ENCODE assay signal across 8 cellular contexts in genomic region chr7:25894002-25894901, GRCh38.
DNase-seq lines count a peak whose midpoint lies in the region; ATAC-seq, FAIRE-seq and TF ChIP-seq lines count a peak whose summit lies in the region.

No MANE protein-coding gene starts in this region.

- H2AFZ ChIP-seq in H1 (ENCODE audit: low read length): peak overlapping the region; percentile 67; the same call in 1 of the 2 replicates

- H4K8ac ChIP-seq in H1 (ENCODE audit: extremely low read depth, insufficient read depth, low read length): no peak overlapping the region

- H3K4ac ChIP-seq in H1 (replicated peaks; ENCODE audit: insufficient read length, low read depth, low read length): no peak overlapping the region

- no peak overlapping the region for H3K14ac ChIP-seq in H1 (ENCODE audit: insufficient read length)

- CTCF ChIA-PET in H1 (lab: Charles Lee; ENCODE audit: partially characterized antibody): interaction anchor here (0.5 to 6.4 kb wide), 49 partner anchors 10 to 1246 kb away, joined by 3 to 96 read pairs (median 4); no protein-coding TSS in a partner anchor

- peak overlapping the region in 1 of 2 experiments; percentile 75; a peak in 1 of 4 replicates for H3K4me2 ChIP-seq in H1 (ENCODE audit: insufficient read depth in 1 of 2, low read depth in 2 of 2, low read length in 2 of 2)

- H3K9me3 ChIP-seq in H1 (ENCODE audit: insufficient read depth in 2 of 2, low read depth in 1 of 2, low read length in 1 of 2): no peaks in the 10 kb centered on the region

- ATAC-seq in GM19395 (IDR thresholded peaks at IDR 0.05; ENCODE audit: unreplicated experiment) (peak; percentile 74), HG03342 (IDR thresholded peaks at IDR 0.05; ENCODE audit: unreplicated experiment) (peak; percentile 57)
- ATAC-seq in stimulated activated effector memory CD8-positive, alpha-beta T cell treated with anti-CD3 and anti-CD28 coated beads, Interleukin-12 subunit alpha, Interleukin-12 subunit beta, amount 100 ng/mL, for 72 hours: peak; percentile 69

- in situ Hi-C loops in SK-MEL-5 (cut with HindIII; ENCODE audit: low pct_unique_long_range_greater_than_20kb, low sequenced_read_pairs): loop anchor here (10.0 kb wide), 2 partner anchors 181 to 301 kb away; no protein-coding TSS in a partner anchor

- no peak for TF ChIP-seq RAD21 in H1 (IDR thresholded peaks at IDR 0.05 in 1 of 2, conservative IDR thresholded peaks at IDR 0.05 in 1 of 2; ENCODE audit: low read depth in 2 of 2, low read length in 2 of 2)

- DNase-seq in ELR (ENCODE audit: low read depth) (peak; percentile 27), SK-MEL-5 (ENCODE audit: low read depth, low spot score) (peak; percentile 89), H1 (ENCODE audit: low read depth in 1 of 2, low spot score in 2 of 2) (peak; percentile 13 to 60), NCI-H128 (lab: John Stamatoyannopoulos, UW; ENCODE audit: unreplicated experiment) (no peak), NCI-H1436 (lab: John Stamatoyannopoulos, UW) (no peak)
- DNase-seq in stimulated activated effector memory CD8-positive, alpha-beta T cell treated with anti-CD3 and anti-CD28 coated beads, Interleukin-12 subunit alpha, Interleukin-12 subunit beta, amount 100 ng/mL, for 72 hours (ENCODE audit: low spot score in 2 of 2): peak in 1 of 2 donors; percentile 50

- H3K27ac ChIP-seq in H1 (ENCODE audit: low read depth, low read length): no peak overlapping the region

- 75% methylated on average over 7 of the region's 7 CpGs; no CpG with 5 or more reads in 1 of the 2 experiments for WGBS in H1 (ENCODE audit: extremely low coverage in 1 of 2, insufficient coverage in 1 of 2, insufficient read length in 1 of 2, insufficient replicate concordance in 2 of 2, low coverage in 1 of 2, low lambda C conversion rate in 2 of 2, missing lambda C conversion rate in 1 of 2), 2 experiments

- TF ChIP-seq POLR2A in H1 (IDR thresholded peaks at IDR 0.05; ENCODE audit: control extremely low read depth in 1 of 2, low read depth in 2 of 2, low read length in 2 of 2): no peak

- no peak overlapping the region for H3K23ac ChIP-seq in H1 (ENCODE audit: insufficient read length)

- TF ChIP-seq EP300 in H1 (IDR thresholded peaks at IDR 0.05; ENCODE audit: borderline replicate concordance in 1 of 2, low read depth in 2 of 2, low read length in 2 of 2): no peak

- no peaks in the 10 kb centered on the region for H3K27me3 ChIP-seq in H1 (replicated peaks in 1 of 4; ENCODE audit: control insufficient read depth in 3 of 4, extremely low read depth in 1 of 4, insufficient read depth in 3 of 4, low read length in 3 of 4)

- H3K4me1 Mint-ChIP-seq in stimulated activated effector memory CD8-positive, alpha-beta T cell treated with anti-CD3 and anti-CD28 coated beads, Interleukin-12 subunit alpha, Interleukin-12 subunit beta, amount 100 ng/mL, for 72 hours: peaks cover 28% of the 10 kb centered on the region

- H2BK12ac ChIP-seq in H1 (ENCODE audit: low read depth, low read length): no peak overlapping the region

- no peak overlapping the region for H2BK5ac ChIP-seq in H1 (ENCODE audit: low read depth, low read length)

- H3K79me2 ChIP-seq in H1 (ENCODE audit: control insufficient read depth in 1 of 2, insufficient read depth in 2 of 2, low read length in 2 of 2): no peaks in the 10 kb centered on the region

- POLR2A ChIA-PET in H1 (lab: Charles Lee; ENCODE audit: partially characterized antibody): interaction anchor here (1.0 to 3.4 kb wide), 8 partner anchors 207 to 308 kb away, joined by 3 to 19 read pairs (median 6); partner anchors contain the start of genes CBX3 and HNRNPA2B1

- H3K79me1 ChIP-seq in H1 (ENCODE audit: low read depth, low read length): no peaks in the 10 kb centered on the region

- H2BK120ac ChIP-seq in H1 (replicated peaks; ENCODE audit: low read depth, low read length): no peak overlapping the region

- peak overlapping the region; percentile 58 for H3K27ac Mint-ChIP-seq in stimulated activated effector memory CD8-positive, alpha-beta T cell treated with anti-CD3 and anti-CD28 coated beads, Interleukin-12 subunit alpha, Interleukin-12 subunit beta, amount 100 ng/mL, for 72 hours

- no peak overlapping the region for H2BK15ac ChIP-seq in H1 (ENCODE audit: low read length)

- no peak for TF ChIP-seq CTCF in H1 (IDR thresholded peaks at IDR 0.05; ENCODE audit: control extremely low read depth in 1 of 3, insufficient read depth in 1 of 3, low read depth in 1 of 3, low read length in 3 of 3)

- H2BK20ac ChIP-seq in H1 (ENCODE audit: low read length): no peak overlapping the region

- no peak overlapping the region for H3K9ac ChIP-seq in H1 (replicated peaks in 1 of 4; ENCODE audit: extremely low read depth in 1 of 4, low read depth in 3 of 4, low read length in 3 of 4)

- H3K18ac ChIP-seq in H1 (ENCODE audit: extremely low read depth, low read length): no peak overlapping the region; the same call in 1 of the 2 replicates

- H3K4me3 ChIP-seq in H1 (ENCODE audit: extremely low read depth in 1 of 4, insufficient read depth in 2 of 4, low read depth in 3 of 4, low read length in 4 of 4): no peak overlapping the region

- H4K20me1 ChIP-seq in H1 (replicated peaks in 1 of 2; ENCODE audit: control insufficient read depth in 1 of 2, insufficient read depth in 2 of 2, low read length in 2 of 2): no peaks in the 10 kb centered on the region

- peaks cover 3% of the 10 kb centered on the region; the same call in 1 of the 2 replicates for H3K23me2 ChIP-seq in H1 (ENCODE audit: low read depth, low read length)

- peak; percentile 60 for FAIRE-seq in H1 (lab: Jason Lieb, UNC)

- H2AK5ac ChIP-seq in H1 (ENCODE audit: low read depth, low read length): no peak overlapping the region

- no peak overlapping the region for H4K91ac ChIP-seq in H1 (replicated peaks; ENCODE audit: insufficient read length, low read length)

- H3K56ac ChIP-seq in H1 (replicated peaks; ENCODE audit: insufficient read length, low read depth, low read length): no peak overlapping the region

- peak overlapping the region; percentile 55 for H3K4me3 Mint-ChIP-seq in stimulated activated effector memory CD8-positive, alpha-beta T cell treated with anti-CD3 and anti-CD28 coated beads, Interleukin-12 subunit alpha, Interleukin-12 subunit beta, amount 100 ng/mL, for 72 hours

- H3K36me3 Mint-ChIP-seq in stimulated activated effector memory CD8-positive, alpha-beta T cell treated with anti-CD3 and anti-CD28 coated beads, Interleukin-12 subunit alpha, Interleukin-12 subunit beta, amount 100 ng/mL, for 72 hours: peaks cover 5% of the 10 kb centered on the region

- H3K36me3 ChIP-seq in H1 (ENCODE audit: control insufficient read depth in 2 of 4, insufficient read depth in 4 of 4, low read length in 3 of 4): no peaks in the 10 kb centered on the region

- H3K9me3 Mint-ChIP-seq in stimulated activated effector memory CD8-positive, alpha-beta T cell treated with anti-CD3 and anti-CD28 coated beads, Interleukin-12 subunit alpha, Interleukin-12 subunit beta, amount 100 ng/mL, for 72 hours: no peaks in the 10 kb centered on the region

- no peak overlapping the region for H4K5ac ChIP-seq in H1 (ENCODE audit: insufficient read length, low read depth, low read length)

- H3K4me1 ChIP-seq in H1 (replicated peaks in 1 of 4; ENCODE audit: control insufficient read depth in 3 of 4, insufficient read depth in 4 of 4, low read length in 3 of 4): peaks cover 0 to 7% (median 2%) of the 10 kb centered on the region in 4 experiments; a peak in 3 of 7 replicates

TF ChIP-seq in H1, 55 proteins besides CTCF, POLR2A, EP300 and RAD21 (continues in another document):
- TF ChIP-seq RXRA (IDR thresholded peaks at IDR 0.05; ENCODE audit: insufficient read depth, low read depth, low read length): no peak
- TF ChIP-seq SIX5 (IDR thresholded peaks at IDR 0.05; ENCODE audit: low read depth, low read length): peak; percentile 54
- no peak for TF ChIP-seq SP4 (IDR thresholded peaks at IDR 0.05; ENCODE audit: low read length)
- no peak for TF ChIP-seq CHD1 (IDR thresholded peaks at IDR 0.05; ENCODE audit: low read depth, low read length)
- TF ChIP-seq CBX8 (IDR thresholded peaks at IDR 0.05; ENCODE audit: borderline replicate concordance, low read depth, low read length): no peak
- TF ChIP-seq HDAC2 (IDR thresholded peaks at IDR 0.05; ENCODE audit: borderline replicate concordance in 1 of 2, low read depth in 2 of 2, low read length in 2 of 2): peak in 1 of 2 experiments; percentile 97; a peak in 1 of 4 replicates
- TF ChIP-seq BACH1 (IDR thresholded peaks at IDR 0.05; ENCODE audit: low read length): no peak
- no peak for TF ChIP-seq BCL11A (IDR thresholded peaks at IDR 0.05; ENCODE audit: low read depth in 2 of 2, low read length in 2 of 2)

Comparison
In these comparisons a context has a peak if more than half of its experiments do, and no peak if none do; other contexts are left out.
1. DNase-seq: peak in ELR (single experiment), SK-MEL-5 (single experiment) and H1 (2 of 2); none in NCI-H128 (single experiment) and NCI-H1436 (single experiment).
2. Peak in every context shown above with its lines, with median percentiles within 50 percentile points of each other: ATAC-seq.